ENCODE assay signal across 2 cellular contexts in genomic region chr16:81284995-81285600, GRCh38.
A peak's percentile ranks its signal among the peaks of the same experiment; 100 is the strongest.
TF ChIP-seq lines count a peak whose summit lies in the region.

No MANE protein-coding gene starts in this region.

TF ChIP-seq in IMR-90, 13 proteins besides CTCF, POLR2A, EP300 and RAD21:
- no peak for TF ChIP-seq USF2 (IDR thresholded peaks at IDR 0.05; ENCODE audit: low read depth, low read length)
- TF ChIP-seq RCOR1 (IDR thresholded peaks at IDR 0.05; ENCODE audit: insufficient replicate concordance, low read length) = no peak
- TF ChIP-seq BHLHE40 (IDR thresholded peaks at IDR 0.05; ENCODE audit: low read depth, low read length) = no peak
- no peak for TF ChIP-seq SMC3 (IDR thresholded peaks at IDR 0.05; ENCODE audit: low read depth, low read length)

TF ChIP-seq in K562, 482 proteins besides CTCF, POLR2A, EP300 and RAD21:
- TF ChIP-seq RBM22 (IDR thresholded peaks at IDR 0.05; ENCODE audit: low read depth, low read length, poor library complexity, severe bottlenecking) = no peak
- peak; percentile 30; the same call in 1 of the 2 replicates for TF ChIP-seq C11orf30 (IDR thresholded peaks at IDR 0.05; ENCODE audit: low read depth)
- TF ChIP-seq ZNF316 (IDR thresholded peaks at IDR 0.05) = peak; percentile 62
